2 cellular contexts compared by ENCODE assay signal in genomic region chr20:38427655-38428023, GRCh38.
TF ChIP-seq lines count a peak whose summit lies in the region.

No MANE protein-coding gene starts in this region.

TF ChIP-seq in A549, 52 proteins besides CTCF, POLR2A, EP300 and RAD21:
- no peak for TF ChIP-seq HOXB5 (CRISPR knock-in tag; IDR thresholded peaks at IDR 0.05)
- no peak; the same call in 1 of the 2 replicates for TF ChIP-seq POLR2AphosphoS2 (conservative IDR thresholded peaks at IDR 0.05; ENCODE audit: low read length)
- TF ChIP-seq BHLHE40 (IDR thresholded peaks at IDR 0.05; ENCODE audit: low read depth, low read length) = no peak
- TF ChIP-seq FOXS1 (CRISPR knock-in tag; IDR thresholded peaks at IDR 0.05) = no peak
- TF ChIP-seq ESRRA (IDR thresholded peaks at IDR 0.05; ENCODE audit: borderline replicate concordance, low read length) = no peak
- TF ChIP-seq USF2 (IDR thresholded peaks at IDR 0.05) = no peak
- TF ChIP-seq CBX2 (IDR thresholded peaks at IDR 0.05; ENCODE audit: borderline replicate concordance, low read depth) = no peak
- TF ChIP-seq ZFP36 (IDR thresholded peaks at IDR 0.05; ENCODE audit: borderline replicate concordance, partially characterized antibody) = no peak
- TF ChIP-seq RARB (CRISPR knock-in tag; IDR thresholded peaks at IDR 0.05) = no peak
- no peak for TF ChIP-seq FOSL2 (IDR thresholded peaks at IDR 0.05)
- no peak for TF ChIP-seq FOSL2 (CRISPR knock-in tag; IDR thresholded peaks at IDR 0.05)
- TF ChIP-seq KDM5A (IDR thresholded peaks at IDR 0.05) = no peak
- no peak for TF ChIP-seq SMC3 (IDR thresholded peaks at IDR 0.05)
- no peak for TF ChIP-seq HDAC2 (IDR thresholded peaks at IDR 0.05)
- no peak for TF ChIP-seq MYC (IDR thresholded peaks at IDR 0.05; ENCODE audit: borderline replicate concordance, low read length)
- no peak for TF ChIP-seq TFCP2L1 (CRISPR knock-in tag; IDR thresholded peaks at IDR 0.05)
- no peak for TF ChIP-seq MAFK (IDR thresholded peaks at IDR 0.05; ENCODE audit: partially characterized antibody)
- no peak for TF ChIP-seq NPAS2 (CRISPR knock-in tag; IDR thresholded peaks at IDR 0.05; ENCODE audit: borderline replicate concordance)
- no peak for TF ChIP-seq RNF2 (IDR thresholded peaks at IDR 0.05; ENCODE audit: borderline replicate concordance, low read depth)

TF ChIP-seq in HepG2, 621 proteins besides CTCF, POLR2A, EP300 and RAD21:
- TF ChIP-seq RBFOX2 (IDR thresholded peaks at IDR 0.05; ENCODE audit: low read depth, low read length) (peak; percentile 49), NBN (conservative IDR thresholded peaks at IDR 0.05) (no peak), POGK (CRISPR knock-in tag; conservative IDR thresholded peaks at IDR 0.05) (no peak)
